8 cellular contexts compared by ENCODE assay signal in the genomic region with DNA sequence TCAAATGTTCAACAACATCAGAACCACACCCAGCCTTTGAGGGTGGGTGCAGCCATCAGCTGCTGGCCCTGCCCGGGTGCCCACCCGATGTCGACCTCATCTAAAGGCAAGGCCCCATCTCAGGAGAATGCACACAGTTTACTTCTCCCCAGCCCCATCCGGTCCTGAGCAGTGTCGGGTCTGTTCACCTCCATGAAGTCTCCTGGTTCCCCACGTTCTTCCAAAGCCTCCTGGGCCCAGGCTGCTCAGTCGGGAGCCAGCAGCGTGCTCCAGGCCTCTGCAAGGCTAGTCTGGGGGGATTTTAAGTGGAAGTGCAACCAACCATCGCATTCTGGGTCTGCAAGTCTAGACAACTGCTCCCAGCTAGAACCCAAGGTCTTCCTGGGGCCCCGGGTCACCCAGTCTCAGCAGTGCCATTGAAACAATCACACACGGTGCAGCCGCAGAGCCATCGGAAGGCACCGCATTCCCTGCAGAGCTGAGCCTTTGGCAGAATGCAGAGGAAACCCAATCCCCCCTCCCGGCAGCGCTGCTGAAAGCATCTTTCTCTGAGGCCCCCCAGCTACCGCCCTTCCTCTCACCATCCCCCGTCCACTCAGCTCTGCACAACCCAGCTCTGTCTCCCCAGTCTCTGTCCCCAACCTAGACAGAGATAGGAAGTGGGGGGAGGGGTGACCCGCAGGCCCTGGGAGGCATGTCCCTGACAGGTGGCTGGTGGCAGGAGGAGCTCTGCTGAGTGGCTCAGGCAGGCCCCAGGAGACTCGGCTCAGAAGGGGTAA. TPM values are rescaled to one million over a fixed set of nuclear protein-coding genes. Genes with fewer than 3 reads are reported as not detected.
DNase-seq lines count a peak whose midpoint lies in the region; ATAC-seq, FAIRE-seq and TF ChIP-seq lines count a peak whose summit lies in the region.

No MANE protein-coding gene starts in this region.

- no peak for TF ChIP-seq POLR2A in GM12892 (IDR thresholded peaks at IDR 0.05; ENCODE audit: low read depth, low read length)

- dilution Hi-C loops in mammary epithelial cell (cut with HindIII; ENCODE audit: low sequenced_read_pairs), result loop anchor here (5.0 kb wide), 1 partner anchor 54 kb away; no protein-coding TSS in a partner anchor

- H3K4me1 ChIP-seq in mammary epithelial cell (ENCODE audit: insufficient read depth, low read length), result no peaks in the 10 kb centered on the region

- DNase-seq in GM12892 (ENCODE audit: insufficient read length) (peak; percentile 53), NCI-H1694 (lab: John Stamatoyannopoulos, UW) (peak; percentile 57), islet precursor cell (peak; percentile 61), occipital lobe (lab: John Stamatoyannopoulos, UW) (no peak), mammary epithelial cell (no peak), HPDE6-E6E7 (ENCODE audit: extremely low spot score) (no peak)
- DNase-seq in activated T-helper 2 cell treated with anti-CD3 and anti-CD28 coated beads, Interferon-gamma antibody, Interleukin-2, Interleukin-4, amounts not matched to agents 10 μg/mL and 5 μg/mL and 100 μg/mL, durations not matched to agents 14 hours and 24 hours and 36 hours (ENCODE audit: low spot score), result no peak

- no peaks in the 10 kb centered on the region for H3K27me3 Mint-ChIP-seq in activated T-helper 2 cell treated with anti-CD3 and anti-CD28 coated beads, Interferon-gamma antibody, Interleukin-2, Interleukin-4, amounts not matched to agents 10 μg/mL and 5 μg/mL and 100 μg/mL, durations not matched to agents 14 hours and 24 hours and 36 hours (ENCODE audit: low read depth)

- no peaks in the 10 kb centered on the region for H3K27me3 ChIP-seq in mammary epithelial cell (ENCODE audit: insufficient read depth, low read length)

- WGBS in mammary epithelial cell (ENCODE audit: low coverage, missing lambda C conversion rate), result 76% methylated on average over 15 of the region's 20 CpGs

- H3K27ac ChIP-seq in mammary epithelial cell (ENCODE audit: insufficient read depth, low read depth, low read length), result no peak overlapping the region

- no peak overlapping the region for H3K4me3 ChIP-seq in mammary epithelial cell (replicated peaks in 1 of 3; ENCODE audit: insufficient read depth in 1 of 3, low read depth in 2 of 3, low read length in 3 of 3)

- H2AFZ ChIP-seq in mammary epithelial cell (ENCODE audit: low read depth, low read length), result no peak overlapping the region

- FAIRE-seq in GM12892 (lab: Jason Lieb, UNC), result peak; percentile 79

- peaks cover 3% of the 10 kb centered on the region for H3K4me1 Mint-ChIP-seq in activated T-helper 2 cell treated with anti-CD3 and anti-CD28 coated beads, Interferon-gamma antibody, Interleukin-2, Interleukin-4, amounts not matched to agents 10 μg/mL and 5 μg/mL and 100 μg/mL, durations not matched to agents 14 hours and 24 hours and 36 hours (ENCODE audit: low read depth)

- intact Hi-C loops in activated T-helper 2 cell treated with anti-CD3 and anti-CD28 coated beads, Interferon-gamma antibody, Interleukin-2, Interleukin-4, amounts not matched to agents 10 μg/mL and 5 μg/mL and 100 μg/mL, durations not matched to agents 14 hours and 24 hours and 36 hours (cut with micrococcal nuclease), result loop anchor here (10.0 kb wide), 1 partner anchor 254 kb away; a partner anchor contains a TSS
- intact Hi-C loops in mammary epithelial cell (cut with micrococcal nuclease), result no loop called here

- H3K79me2 ChIP-seq in mammary epithelial cell (ENCODE audit: insufficient read depth, low read length), result no peaks in the 10 kb centered on the region

- no peak overlapping the region for H3K4me2 ChIP-seq in mammary epithelial cell (ENCODE audit: insufficient read depth, low read depth, low read length)

- H3K9me3 ChIP-seq in mammary epithelial cell (replicated peaks; ENCODE audit: insufficient read depth, low read length), result no peaks in the 10 kb centered on the region

- no peak overlapping the region for H3K27ac Mint-ChIP-seq in activated T-helper 2 cell treated with anti-CD3 and anti-CD28 coated beads, Interferon-gamma antibody, Interleukin-2, Interleukin-4, amounts not matched to agents 10 μg/mL and 5 μg/mL and 100 μg/mL, durations not matched to agents 14 hours and 24 hours and 36 hours

- peaks cover 20% of the 10 kb centered on the region for H3K9me3 Mint-ChIP-seq in activated T-helper 2 cell treated with anti-CD3 and anti-CD28 coated beads, Interferon-gamma antibody, Interleukin-2, Interleukin-4, amounts not matched to agents 10 μg/mL and 5 μg/mL and 100 μg/mL, durations not matched to agents 14 hours and 24 hours and 36 hours

- BruUV-seq in mammary epithelial cell (replicated peaks; lab: Mats Ljungman, UMichigan), result no TSS peak

- CTCF ChIA-PET in mammary epithelial cell (lab: Charles Lee; ENCODE audit: low non-redundant PET), result no interaction called here

- no peaks in the 10 kb centered on the region for H3K36me3 Mint-ChIP-seq in activated T-helper 2 cell treated with anti-CD3 and anti-CD28 coated beads, Interferon-gamma antibody, Interleukin-2, Interleukin-4, amounts not matched to agents 10 μg/mL and 5 μg/mL and 100 μg/mL, durations not matched to agents 14 hours and 24 hours and 36 hours (ENCODE audit: low read depth)

- H4K20me1 ChIP-seq in mammary epithelial cell (ENCODE audit: insufficient read depth, low read length), result no peaks in the 10 kb centered on the region

- no peak for TF ChIP-seq CTCF in mammary epithelial cell (conservative IDR thresholded peaks at IDR 0.05 in 1 of 2, IDR thresholded peaks at IDR 0.05 in 1 of 2; ENCODE audit: extremely low read depth in 1 of 2, insufficient read depth in 1 of 2, low read depth in 1 of 2, low read length in 2 of 2)

- in situ Hi-C loops in mammary epithelial cell (cut with MboI; ENCODE audit: low sequenced_read_pairs in 2 of 2), result no loop called here

- no peak overlapping the region for H3K9ac ChIP-seq in mammary epithelial cell (ENCODE audit: insufficient read depth, low read length)

- H3K36me3 ChIP-seq in mammary epithelial cell (ENCODE audit: insufficient read depth, low read length), result no peaks in the 10 kb centered on the region

- peak; percentile 69 for ATAC-seq in GM21423 (IDR thresholded peaks at IDR 0.05; ENCODE audit: unreplicated experiment)

- no peak overlapping the region for H3K4me3 Mint-ChIP-seq in activated T-helper 2 cell treated with anti-CD3 and anti-CD28 coated beads, Interferon-gamma antibody, Interleukin-2, Interleukin-4, amounts not matched to agents 10 μg/mL and 5 μg/mL and 100 μg/mL, durations not matched to agents 14 hours and 24 hours and 36 hours (ENCODE audit: low read depth)

RNA-seq across cellular contexts. Expression of a gene that starts 8.5 kb away (rescaled TPM):
- 0.61 TPM for polyA plus RNA-seq in GM12892 (2012; ENCODE audit: missing spikeins)
- total RNA-seq in occipital lobe (0.16 TPM), mammary epithelial cell (under 1 TPM in 1 of 2 donors, not detected in 1; under 0.01 TPM)
- 0.07 and 0.14 TPM in 2 replicates for total RNA-seq in activated T-helper 2 cell treated with anti-CD3 and anti-CD28 coated beads, Interferon-gamma antibody, Interleukin-2, Interleukin-4, amounts not matched to agents 10 μg/mL and 5 μg/mL and 100 μg/mL, durations not matched to agents 14 hours and 24 hours and 36 hours
- not detected for polyA plus RNA-seq in mammary epithelial cell
- not detected for polyA minus RNA-seq in mammary epithelial cell

RNA-seq across cellular contexts. Expression of a gene that starts 29.9 kb away (rescaled TPM):
- polyA plus RNA-seq in GM12892 (2012; ENCODE audit: missing spikeins), result not detected
- total RNA-seq in occipital lobe (0.16 TPM), mammary epithelial cell (under 1 TPM; 0.24 to 0.83 TPM)
- not detected in 2 replicates for total RNA-seq in activated T-helper 2 cell treated with anti-CD3 and anti-CD28 coated beads, Interferon-gamma antibody, Interleukin-2, Interleukin-4, amounts not matched to agents 10 μg/mL and 5 μg/mL and 100 μg/mL, durations not matched to agents 14 hours and 24 hours and 36 hours
- 0.01 TPM for polyA plus RNA-seq in mammary epithelial cell
- polyA minus RNA-seq in mammary epithelial cell, result not detected

RNA-seq across cellular contexts. Expression of a gene that starts 47.8 kb away (rescaled TPM):
- polyA plus RNA-seq in GM12892 (2012; ENCODE audit: missing spikeins), result 19.4 TPM
- 9.2 TPM for total RNA-seq in occipital lobe
- 98.6 and 102 TPM in 2 replicates for total RNA-seq in activated T-helper 2 cell treated with anti-CD3 and anti-CD28 coated beads, Interferon-gamma antibody, Interleukin-2, Interleukin-4, amounts not matched to agents 10 μg/mL and 5 μg/mL and 100 μg/mL, durations not matched to agents 14 hours and 24 hours and 36 hours
- total RNA-seq in mammary epithelial cell, result 10 to 100 TPM; 10.5 to 23.8 TPM
- polyA plus RNA-seq in mammary epithelial cell, result 15.3 TPM
- polyA minus RNA-seq in mammary epithelial cell, result 9.3 TPM

RNA-seq across cellular contexts. Expression of a gene that starts 50.2 kb away (rescaled TPM):
- polyA plus RNA-seq in GM12892 (2012; ENCODE audit: missing spikeins), result not detected
- 1.6 TPM for total RNA-seq in occipital lobe
- 0.46 and 1.1 TPM in 2 replicates for total RNA-seq in activated T-helper 2 cell treated with anti-CD3 and anti-CD28 coated beads, Interferon-gamma antibody, Interleukin-2, Interleukin-4, amounts not matched to agents 10 μg/mL and 5 μg/mL and 100 μg/mL, durations not matched to agents 14 hours and 24 hours and 36 hours
- 1 to 10 TPM; 1.0 to 3.2 TPM for total RNA-seq in mammary epithelial cell
- polyA plus RNA-seq in mammary epithelial cell, result 0.60 TPM
- polyA minus RNA-seq in mammary epithelial cell, result 10.0 TPM

Comparison
In these comparisons a context has a peak if more than half of its experiments do, and no peak if none do; other contexts are left out.
1. DNase-seq: peak in GM12892 (single experiment), NCI-H1694 (single experiment) and islet precursor cell (single experiment); none in occipital lobe (single experiment), activated T-helper 2 cell treated with anti-CD3 and anti-CD28 coated beads, Interferon-gamma antibody, Interleukin-2, Interleukin-4, amounts not matched to agents 10 μg/mL and 5 μg/mL and 100 μg/mL, durations not matched to agents 14 hours and 24 hours and 36 hours (single experiment), mammary epithelial cell (single experiment) and HPDE6-E6E7 (single experiment).